Comparison of ENCODE assay signal across 2 cellular contexts in the genomic region with DNA sequence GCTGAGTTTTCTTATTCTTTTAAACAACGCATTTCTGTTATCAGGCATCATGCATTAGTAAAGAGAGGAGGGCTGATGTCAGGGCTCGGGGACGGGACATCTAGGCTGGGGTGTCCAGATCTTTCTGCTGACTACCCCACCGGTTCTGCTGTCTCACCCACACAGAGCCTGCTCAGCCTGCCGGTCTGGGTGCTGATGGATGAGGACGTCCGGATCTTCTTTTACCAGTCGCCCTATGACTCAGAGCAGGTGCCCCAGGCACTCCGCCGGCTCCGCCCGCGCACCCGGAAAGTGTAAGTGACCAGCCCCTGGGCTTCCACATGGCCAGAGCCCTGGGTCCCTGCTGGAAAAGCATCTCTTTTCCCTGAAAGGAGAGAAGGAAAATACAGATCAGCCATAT.
TF ChIP-seq lines count a peak whose summit lies in the region.

No MANE protein-coding gene starts in this region.

TF ChIP-seq in SK-N-SH, 30 proteins besides CTCF, POLR2A, EP300 and RAD21 (continued from another document):
- TF ChIP-seq, protein P1, sequence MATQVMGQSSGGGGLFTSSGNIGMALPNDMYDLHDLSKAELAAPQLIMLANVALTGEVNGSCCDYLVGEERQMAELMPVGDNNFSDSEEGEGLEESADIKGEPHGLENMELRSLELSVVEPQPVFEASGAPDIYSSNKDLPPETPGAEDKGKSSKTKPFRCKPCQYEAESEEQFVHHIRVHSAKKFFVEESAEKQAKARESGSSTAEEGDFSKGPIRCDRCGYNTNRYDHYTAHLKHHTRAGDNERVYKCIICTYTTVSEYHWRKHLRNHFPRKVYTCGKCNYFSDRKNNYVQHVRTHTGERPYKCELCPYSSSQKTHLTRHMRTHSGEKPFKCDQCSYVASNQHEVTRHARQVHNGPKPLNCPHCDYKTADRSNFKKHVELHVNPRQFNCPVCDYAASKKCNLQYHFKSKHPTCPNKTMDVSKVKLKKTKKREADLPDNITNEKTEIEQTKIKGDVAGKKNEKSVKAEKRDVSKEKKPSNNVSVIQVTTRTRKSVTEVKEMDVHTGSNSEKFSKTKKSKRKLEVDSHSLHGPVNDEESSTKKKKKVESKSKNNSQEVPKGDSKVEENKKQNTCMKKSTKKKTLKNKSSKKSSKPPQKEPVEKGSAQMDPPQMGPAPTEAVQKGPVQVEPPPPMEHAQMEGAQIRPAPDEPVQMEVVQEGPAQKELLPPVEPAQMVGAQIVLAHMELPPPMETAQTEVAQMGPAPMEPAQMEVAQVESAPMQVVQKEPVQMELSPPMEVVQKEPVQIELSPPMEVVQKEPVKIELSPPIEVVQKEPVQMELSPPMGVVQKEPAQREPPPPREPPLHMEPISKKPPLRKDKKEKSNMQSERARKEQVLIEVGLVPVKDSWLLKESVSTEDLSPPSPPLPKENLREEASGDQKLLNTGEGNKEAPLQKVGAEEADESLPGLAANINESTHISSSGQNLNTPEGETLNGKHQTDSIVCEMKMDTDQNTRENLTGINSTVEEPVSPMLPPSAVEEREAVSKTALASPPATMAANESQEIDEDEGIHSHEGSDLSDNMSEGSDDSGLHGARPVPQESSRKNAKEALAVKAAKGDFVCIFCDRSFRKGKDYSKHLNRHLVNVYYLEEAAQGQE (IDR thresholded peaks at IDR 0.05; ENCODE audit: low read depth, low read length) = no peak

TF ChIP-seq in SK-N-SH treated with all-trans-retinoic acid at 6 μM for 48 hours, 23 proteins besides CTCF, POLR2A, EP300 and RAD21 (continued from another document):
- TF ChIP-seq, protein P2, sequence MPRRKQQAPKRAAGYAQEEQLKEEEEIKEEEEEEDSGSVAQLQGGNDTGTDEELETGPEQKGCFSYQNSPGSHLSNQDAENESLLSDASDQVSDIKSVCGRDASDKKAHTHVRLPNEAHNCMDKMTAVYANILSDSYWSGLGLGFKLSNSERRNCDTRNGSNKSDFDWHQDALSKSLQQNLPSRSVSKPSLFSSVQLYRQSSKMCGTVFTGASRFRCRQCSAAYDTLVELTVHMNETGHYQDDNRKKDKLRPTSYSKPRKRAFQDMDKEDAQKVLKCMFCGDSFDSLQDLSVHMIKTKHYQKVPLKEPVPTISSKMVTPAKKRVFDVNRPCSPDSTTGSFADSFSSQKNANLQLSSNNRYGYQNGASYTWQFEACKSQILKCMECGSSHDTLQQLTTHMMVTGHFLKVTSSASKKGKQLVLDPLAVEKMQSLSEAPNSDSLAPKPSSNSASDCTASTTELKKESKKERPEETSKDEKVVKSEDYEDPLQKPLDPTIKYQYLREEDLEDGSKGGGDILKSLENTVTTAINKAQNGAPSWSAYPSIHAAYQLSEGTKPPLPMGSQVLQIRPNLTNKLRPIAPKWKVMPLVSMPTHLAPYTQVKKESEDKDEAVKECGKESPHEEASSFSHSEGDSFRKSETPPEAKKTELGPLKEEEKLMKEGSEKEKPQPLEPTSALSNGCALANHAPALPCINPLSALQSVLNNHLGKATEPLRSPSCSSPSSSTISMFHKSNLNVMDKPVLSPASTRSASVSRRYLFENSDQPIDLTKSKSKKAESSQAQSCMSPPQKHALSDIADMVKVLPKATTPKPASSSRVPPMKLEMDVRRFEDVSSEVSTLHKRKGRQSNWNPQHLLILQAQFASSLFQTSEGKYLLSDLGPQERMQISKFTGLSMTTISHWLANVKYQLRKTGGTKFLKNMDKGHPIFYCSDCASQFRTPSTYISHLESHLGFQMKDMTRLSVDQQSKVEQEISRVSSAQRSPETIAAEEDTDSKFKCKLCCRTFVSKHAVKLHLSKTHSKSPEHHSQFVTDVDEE (CRISPR knock-in tag; IDR thresholded peaks at IDR 0.05) = no peak
- TF ChIP-seq ZNF8 (CRISPR knock-in tag; IDR thresholded peaks at IDR 0.05) (no peak), RARB (CRISPR knock-in tag; IDR thresholded peaks at IDR 0.05) (no peak), ZC3H10 (CRISPR knock-in tag; IDR thresholded peaks at IDR 0.05) (no peak), ZNF70 (CRISPR knock-in tag; IDR thresholded peaks at IDR 0.05) (no peak), ZFP3 (CRISPR knock-in tag; IDR thresholded peaks at IDR 0.05) (no peak), OSR1 (CRISPR knock-in tag; IDR thresholded peaks at IDR 0.05) (no peak), TCF4 (CRISPR knock-in tag; IDR thresholded peaks at IDR 0.05; ENCODE audit: borderline replicate concordance) (no peak), TOX (CRISPR knock-in tag; IDR thresholded peaks at IDR 0.05; ENCODE audit: borderline replicate concordance) (no peak), BACH2 (CRISPR knock-in tag; IDR thresholded peaks at IDR 0.05; ENCODE audit: borderline replicate concordance) (no peak), GLIS3 (CRISPR knock-in tag; IDR thresholded peaks at IDR 0.05) (no peak), CSDC2 (CRISPR knock-in tag; IDR thresholded peaks at IDR 0.05) (no peak), SNAI2 (CRISPR knock-in tag; IDR thresholded peaks at IDR 0.05) (no peak), ESRRG (CRISPR knock-in tag; IDR thresholded peaks at IDR 0.05) (no peak)
- TF ChIP-seq, protein P3, sequence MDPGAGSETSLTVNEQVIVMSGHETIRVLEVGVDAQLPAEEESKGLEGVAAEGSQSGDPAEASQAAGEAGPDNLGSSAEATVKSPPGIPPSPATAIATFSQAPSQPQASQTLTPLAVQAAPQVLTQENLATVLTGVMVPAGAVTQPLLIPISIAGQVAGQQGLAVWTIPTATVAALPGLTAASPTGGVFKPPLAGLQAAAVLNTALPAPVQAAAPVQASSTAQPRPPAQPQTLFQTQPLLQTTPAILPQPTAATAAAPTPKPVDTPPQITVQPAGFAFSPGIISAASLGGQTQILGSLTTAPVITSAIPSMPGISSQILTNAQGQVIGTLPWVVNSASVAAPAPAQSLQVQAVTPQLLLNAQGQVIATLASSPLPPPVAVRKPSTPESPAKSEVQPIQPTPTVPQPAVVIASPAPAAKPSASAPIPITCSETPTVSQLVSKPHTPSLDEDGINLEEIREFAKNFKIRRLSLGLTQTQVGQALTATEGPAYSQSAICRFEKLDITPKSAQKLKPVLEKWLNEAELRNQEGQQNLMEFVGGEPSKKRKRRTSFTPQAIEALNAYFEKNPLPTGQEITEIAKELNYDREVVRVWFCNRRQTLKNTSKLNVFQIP (CRISPR knock-in tag; IDR thresholded peaks at IDR 0.05; ENCODE audit: borderline replicate concordance, low read depth) = no peak
- TF ChIP-seq, protein P4, sequence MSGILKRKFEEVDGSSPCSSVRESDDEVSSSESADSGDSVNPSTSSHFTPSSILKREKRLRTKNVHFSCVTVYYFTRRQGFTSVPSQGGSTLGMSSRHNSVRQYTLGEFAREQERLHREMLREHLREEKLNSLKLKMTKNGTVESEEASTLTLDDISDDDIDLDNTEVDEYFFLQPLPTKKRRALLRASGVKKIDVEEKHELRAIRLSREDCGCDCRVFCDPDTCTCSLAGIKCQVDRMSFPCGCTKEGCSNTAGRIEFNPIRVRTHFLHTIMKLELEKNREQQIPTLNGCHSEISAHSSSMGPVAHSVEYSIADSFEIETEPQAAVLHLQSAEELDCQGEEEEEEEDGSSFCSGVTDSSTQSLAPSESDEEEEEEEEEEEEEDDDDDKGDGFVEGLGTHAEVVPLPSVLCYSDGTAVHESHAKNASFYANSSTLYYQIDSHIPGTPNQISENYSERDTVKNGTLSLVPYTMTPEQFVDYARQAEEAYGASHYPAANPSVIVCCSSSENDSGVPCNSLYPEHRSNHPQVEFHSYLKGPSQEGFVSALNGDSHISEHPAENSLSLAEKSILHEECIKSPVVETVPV (CRISPR knock-in tag; IDR thresholded peaks at IDR 0.05) = no peak
